In the genomic region with DNA sequence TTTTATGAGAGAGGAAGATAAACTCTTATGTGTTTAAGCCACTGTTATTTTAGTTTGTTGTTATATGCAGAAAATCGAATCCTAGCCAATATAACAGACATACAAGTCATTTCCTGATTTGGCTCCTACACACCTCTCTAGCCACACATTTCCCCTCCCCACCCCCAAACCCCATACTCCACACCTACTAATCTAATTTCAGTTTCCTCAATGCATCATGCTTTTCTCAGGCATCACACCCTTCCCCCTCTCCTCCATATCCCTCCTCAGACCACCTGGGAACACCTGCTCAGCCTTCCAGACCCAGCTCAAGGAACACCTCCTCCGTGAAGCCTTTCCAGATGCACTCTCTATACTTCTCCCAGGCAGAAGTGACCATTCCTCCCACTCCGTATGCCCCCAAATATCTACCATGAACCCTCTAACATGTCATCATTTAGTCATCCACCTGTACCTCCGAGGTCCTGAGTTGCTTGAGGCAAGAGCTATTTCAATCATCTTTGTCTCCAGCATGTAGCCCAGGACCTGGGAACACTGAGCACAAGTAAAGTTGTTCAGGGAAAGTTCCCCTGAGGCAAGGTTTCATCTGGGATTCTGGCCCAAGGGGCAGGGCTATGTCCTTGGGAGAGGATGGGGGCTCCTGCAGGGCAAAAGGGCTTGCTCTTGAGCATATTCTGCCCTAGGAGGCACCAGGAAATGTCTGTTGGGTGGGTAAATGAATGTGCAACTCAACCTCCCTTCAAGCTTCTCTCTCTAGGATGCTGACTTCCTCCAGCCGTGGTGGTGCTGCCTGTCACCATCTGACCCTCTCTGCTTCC, we compare ENCODE assay signal across 1 cellular context.
TF ChIP-seq lines count a peak whose summit lies in the region.

No MANE protein-coding gene starts in this region.

TF ChIP-seq in GM12878, 131 proteins besides CTCF, POLR2A, EP300 and RAD21 (continued from another document):
- TF ChIP-seq, protein P1, sequence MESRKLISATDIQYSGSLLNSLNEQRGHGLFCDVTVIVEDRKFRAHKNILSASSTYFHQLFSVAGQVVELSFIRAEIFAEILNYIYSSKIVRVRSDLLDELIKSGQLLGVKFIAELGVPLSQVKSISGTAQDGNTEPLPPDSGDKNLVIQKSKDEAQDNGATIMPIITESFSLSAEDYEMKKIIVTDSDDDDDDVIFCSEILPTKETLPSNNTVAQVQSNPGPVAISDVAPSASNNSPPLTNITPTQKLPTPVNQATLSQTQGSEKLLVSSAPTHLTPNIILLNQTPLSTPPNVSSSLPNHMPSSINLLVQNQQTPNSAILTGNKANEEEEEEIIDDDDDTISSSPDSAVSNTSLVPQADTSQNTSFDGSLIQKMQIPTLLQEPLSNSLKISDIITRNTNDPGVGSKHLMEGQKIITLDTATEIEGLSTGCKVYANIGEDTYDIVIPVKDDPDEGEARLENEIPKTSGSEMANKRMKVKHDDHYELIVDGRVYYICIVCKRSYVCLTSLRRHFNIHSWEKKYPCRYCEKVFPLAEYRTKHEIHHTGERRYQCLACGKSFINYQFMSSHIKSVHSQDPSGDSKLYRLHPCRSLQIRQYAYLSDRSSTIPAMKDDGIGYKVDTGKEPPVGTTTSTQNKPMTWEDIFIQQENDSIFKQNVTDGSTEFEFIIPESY (IDR thresholded peaks at IDR 0.05): no peak
- TF ChIP-seq RCOR1 (conservative IDR thresholded peaks at IDR 0.05; ENCODE audit: low read depth, low read length) (no peak), ATF7 (IDR thresholded peaks at IDR 0.05; ENCODE audit: low read depth) (no peak), JUND (IDR thresholded peaks at IDR 0.05; ENCODE audit: low read depth, low read length) (no peak), RELA (IDR thresholded peaks at IDR 0.05; ENCODE audit: borderline replicate concordance, partially characterized antibody) (no peak), HDAC2 (IDR thresholded peaks at IDR 0.05) (no peak), TBL1XR1 (IDR thresholded peaks at IDR 0.05; ENCODE audit: low read depth, low read length) (no peak)
- TF ChIP-seq, protein P2, sequence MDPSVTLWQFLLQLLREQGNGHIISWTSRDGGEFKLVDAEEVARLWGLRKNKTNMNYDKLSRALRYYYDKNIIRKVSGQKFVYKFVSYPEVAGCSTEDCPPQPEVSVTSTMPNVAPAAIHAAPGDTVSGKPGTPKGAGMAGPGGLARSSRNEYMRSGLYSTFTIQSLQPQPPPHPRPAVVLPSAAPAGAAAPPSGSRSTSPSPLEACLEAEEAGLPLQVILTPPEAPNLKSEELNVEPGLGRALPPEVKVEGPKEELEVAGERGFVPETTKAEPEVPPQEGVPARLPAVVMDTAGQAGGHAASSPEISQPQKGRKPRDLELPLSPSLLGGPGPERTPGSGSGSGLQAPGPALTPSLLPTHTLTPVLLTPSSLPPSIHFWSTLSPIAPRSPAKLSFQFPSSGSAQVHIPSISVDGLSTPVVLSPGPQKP (IDR thresholded peaks at IDR 0.05; ENCODE audit: low read depth, low read length): no peak
